ENCODE assay signal across 8 cellular contexts in the genomic region with DNA sequence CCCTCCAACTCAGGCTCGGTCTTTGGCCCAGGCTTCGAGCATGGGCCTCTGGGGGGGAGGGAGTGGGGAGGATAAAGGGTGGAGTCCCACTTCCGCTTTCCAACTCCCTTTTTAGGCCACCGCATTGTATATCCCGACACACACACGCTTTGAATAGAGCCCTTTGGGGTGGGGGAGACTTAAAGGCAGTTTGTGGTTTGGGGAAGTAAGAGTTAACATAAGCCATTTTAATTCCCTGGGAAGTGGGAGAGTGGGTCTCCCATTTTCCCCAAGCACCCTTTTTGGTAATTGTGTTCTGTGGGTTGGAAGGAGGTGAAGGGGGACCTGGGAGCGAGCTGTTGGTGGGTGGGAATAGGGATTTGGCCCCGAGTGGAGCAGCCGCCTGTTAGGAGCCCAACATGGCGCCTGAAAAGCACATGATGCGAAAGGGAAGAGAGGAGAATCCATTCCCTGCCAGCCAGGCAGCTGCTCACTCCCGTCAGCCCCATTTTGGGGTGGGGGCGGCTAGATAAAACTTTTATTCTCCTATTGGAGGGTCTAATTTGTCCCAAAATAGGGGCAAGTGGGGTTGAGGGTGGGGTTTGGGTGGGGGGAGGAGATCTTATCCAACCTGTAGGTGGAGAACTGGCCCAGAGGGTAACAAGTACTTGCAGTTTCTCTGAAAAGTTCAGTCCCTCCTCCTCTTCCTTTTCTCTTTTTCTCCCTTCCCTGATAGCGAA. TPM values are rescaled to one million over a fixed set of nuclear protein-coding genes. Genes with fewer than 3 reads are reported as not detected.
DNase-seq lines count a peak whose midpoint lies in the region; ATAC-seq and TF ChIP-seq lines count a peak whose summit lies in the region.

No MANE protein-coding gene starts in this region.

- H3K4me1 Mint-ChIP-seq in activated T-cell treated with anti-CD3 and anti-CD28 coated beads, Interleukin-2, amount 50 U/mL, for 72 hours (ENCODE audit: low read depth), result peaks cover 44% of the 10 kb centered on the region
- H3K4me1 Mint-ChIP-seq in naive B cell, result peaks cover 25 to 59% (median 57%) of the 10 kb centered on the region in 3 donors

- peak overlapping the region; percentile 95 for H3K4me3 ChIP-seq in OCI-LY7 (ENCODE audit: low read depth, low read length, poor library complexity, severe bottlenecking)
- H3K4me3 ChIP-seq in subcutaneous abdominal adipose tissue (ENCODE audit: low read depth in 1 of 5, low read length in 5 of 5), result peak overlapping the region; percentile 88 to 100 (median 100)

- peaks cover 4% of the 10 kb centered on the region; the same call in 1 of the 2 replicates for H3K9me3 ChIP-seq in OCI-LY7 (ENCODE audit: low read length)
- H3K9me3 ChIP-seq in subcutaneous abdominal adipose tissue (ENCODE audit: control insufficient read depth in 5 of 5, low read length in 5 of 5), result no peaks in the 10 kb centered on the region

- peak overlapping the region; percentile 88 for H3K27ac Mint-ChIP-seq in activated T-cell treated with anti-CD3 and anti-CD28 coated beads, Interleukin-2, amount 50 U/mL, for 72 hours
- H3K27ac Mint-ChIP-seq in naive B cell, result peak overlapping the region; percentile 98 to 100 (median 100)

- POLR2A ChIA-PET in OCI-LY7 (lab: Charles Lee), result interaction anchor here (1.0 to 5.1 kb wide), 4 partner anchors 18 to 255 kb away, joined by 3 to 36 read pairs (median 14); partner anchors contain the start of gene DDIAS

- H2AFZ ChIP-seq in OCI-LY7 (ENCODE audit: low read length), result no peak overlapping the region

- H3K36me3 ChIP-seq in OCI-LY7 (ENCODE audit: insufficient read depth, low read length) (peaks cover 57% of the 10 kb centered on the region), subcutaneous abdominal adipose tissue (ENCODE audit: control insufficient read depth in 5 of 5, insufficient read depth in 5 of 5, low read length in 5 of 5) (no peaks in the 10 kb centered on the region)

- H3K36me3 Mint-ChIP-seq in activated T-cell treated with anti-CD3 and anti-CD28 coated beads, Interleukin-2, amount 50 U/mL, for 72 hours (ENCODE audit: insufficient read depth in 2 of 2), result peaks cover 19 to 25% of the 10 kb centered on the region in 2 donors
- peaks cover 11 to 20% of the 10 kb centered on the region in 2 donors for H3K36me3 Mint-ChIP-seq in naive B cell

- peaks cover 50% of the 10 kb centered on the region for H4K20me1 ChIP-seq in OCI-LY7 (ENCODE audit: insufficient read depth, low read length)

- TF ChIP-seq CTCF in OCI-LY7 (conservative IDR thresholded peaks at IDR 0.05; ENCODE audit: low read length), result no peak

- peaks cover 65% of the 10 kb centered on the region for H3K79me2 ChIP-seq in OCI-LY7 (ENCODE audit: insufficient read depth, low read depth, low read length)

- no peaks in the 10 kb centered on the region for H3K9me3 Mint-ChIP-seq in activated T-cell treated with anti-CD3 and anti-CD28 coated beads, Interleukin-2, amount 50 U/mL, for 72 hours
- peaks cover 0 to 3% (median 0%) of the 10 kb centered on the region in 7 donors for H3K9me3 Mint-ChIP-seq in naive B cell

- H3K27me3 ChIP-seq in subcutaneous abdominal adipose tissue (ENCODE audit: control insufficient read depth in 5 of 5, insufficient read depth in 4 of 5, low read length in 5 of 5), result peaks cover 0 to 3% (median 0%) of the 10 kb centered on the region in 5 donors

- H3K4me3 Mint-ChIP-seq in activated T-cell treated with anti-CD3 and anti-CD28 coated beads, Interleukin-2, amount 50 U/mL, for 72 hours, result peak overlapping the region; percentile 99 to 100
- H3K4me3 Mint-ChIP-seq in naive B cell, result peak overlapping the region; percentile 97 to 100 (median 100)

- ATAC-seq in activated T-cell treated with anti-CD3 and anti-CD28 coated beads, Interleukin-2, amount 50 U/mL, for 72 hours (replicated peaks in 1 of 2), result no peak
- ATAC-seq in naive B cell (ENCODE audit: low read depth in 2 of 2), result no peak
- no peak for ATAC-seq in GM18907 (IDR thresholded peaks at IDR 0.05; ENCODE audit: unreplicated experiment)

- no peaks in the 10 kb centered on the region for H3K9me2 ChIP-seq in OCI-LY7 (ENCODE audit: insufficient read depth, low read length)

- CTCF ChIA-PET in OCI-LY7 (lab: Charles Lee; ENCODE audit: unreplicated experiment), result no interaction called here

- H3K4me1 ChIP-seq in OCI-LY7 (ENCODE audit: insufficient read depth, low read length, poor library complexity, severe bottlenecking) (peaks cover 59% of the 10 kb centered on the region), subcutaneous abdominal adipose tissue (ENCODE audit: control insufficient read depth in 5 of 5, insufficient read depth in 5 of 5, low read length in 5 of 5) (peaks cover 3 to 49% (median 36%) of the 10 kb centered on the region in 5 donors)

- intact Hi-C loops in OCI-LY7 (cut with micrococcal nuclease; ENCODE audit: unreplicated experiment), result loop anchor here (2.0 kb wide), 3 partner anchors 87 to 257 kb away; partner anchors contain the start of genes DDIAS, PRCP and RAB30

- H3K27ac ChIP-seq in OCI-LY7 (ENCODE audit: low read depth, low read length, poor library complexity, severe bottlenecking), result peak overlapping the region; percentile 77
- peak overlapping the region; percentile 99 for H3K27ac ChIP-seq in subcutaneous abdominal adipose tissue (ENCODE audit: low read depth, low read length)

- DNase-seq in Ammon's horn (ENCODE audit: low spot score), result peak; percentile 79
- DNase-seq in HCEC 1CT, result peak; percentile 40
- DNase-seq in OCI-LY7 (ENCODE audit: low spot score), result peak; percentile 57
- DNase-seq in activated T-cell treated with anti-CD3 and anti-CD28 coated beads, Interleukin-2, amount 50 U/mL, for 72 hours, result peak; percentile 47 to 49
- DNase-seq in fibroblast of gingiva (ENCODE audit: low read depth), result peak; percentile 44
- DNase-seq in naive B cell, result peak; percentile 57

- no peaks in the 10 kb centered on the region for H3K27me3 Mint-ChIP-seq in activated T-cell treated with anti-CD3 and anti-CD28 coated beads, Interleukin-2, amount 50 U/mL, for 72 hours (ENCODE audit: low read depth)
- H3K27me3 Mint-ChIP-seq in naive B cell, result no peaks in the 10 kb centered on the region

- no TSS peak for BruUV-seq in OCI-LY7 (replicated peaks; lab: Mats Ljungman, UMichigan)

- peak overlapping the region; percentile 69 to 100 (median 100) for H3K9ac ChIP-seq in subcutaneous abdominal adipose tissue (ENCODE audit: low read length in 5 of 5)

- peak overlapping the region; percentile 90 for H3K4me2 ChIP-seq in OCI-LY7 (ENCODE audit: low read length)

RNA-seq across cellular contexts. Expression of gene PCF11, which starts 1.0 kb away (rescaled TPM):
- 80.1 and 89.9 TPM in 2 replicates for total RNA-seq in OCI-LY7 (2014; rRNA removed; shearing (Covaris generic))
- total RNA-seq in OCI-LY7 (2022), result 98.8 and 117 TPM in 2 replicates
- 10 to 100 TPM; 79.5 to 85.6 TPM for total RNA-seq in activated T-cell treated with anti-CD3 and anti-CD28 coated beads, Interleukin-2, amount 50 U/mL, for 72 hours
- 10 to 100 TPM; 14.8 to 60.0 (median 39.6) TPM for polyA plus RNA-seq in naive B cell (ENCODE audit: low read depth in 6 of 6)

RNA-seq across cellular contexts. Expression of gene ANKRD42, which starts 35.6 kb away (rescaled TPM):
- 1.1 and 2.2 TPM in 2 replicates for total RNA-seq in OCI-LY7 (2014; rRNA removed; shearing (Covaris generic))
- total RNA-seq in OCI-LY7 (2022), result 2.5 and 3.3 TPM in 2 replicates
- 1 to 10 TPM; 4.9 to 6.6 TPM for total RNA-seq in activated T-cell treated with anti-CD3 and anti-CD28 coated beads, Interleukin-2, amount 50 U/mL, for 72 hours
- polyA plus RNA-seq in naive B cell (ENCODE audit: low read depth in 6 of 6), result 10 to 100 TPM in 1 of 6 donors, 1 to 10 TPM in 5; 6.1 to 12.7 (median 7.5) TPM
